In the genomic region with DNA sequence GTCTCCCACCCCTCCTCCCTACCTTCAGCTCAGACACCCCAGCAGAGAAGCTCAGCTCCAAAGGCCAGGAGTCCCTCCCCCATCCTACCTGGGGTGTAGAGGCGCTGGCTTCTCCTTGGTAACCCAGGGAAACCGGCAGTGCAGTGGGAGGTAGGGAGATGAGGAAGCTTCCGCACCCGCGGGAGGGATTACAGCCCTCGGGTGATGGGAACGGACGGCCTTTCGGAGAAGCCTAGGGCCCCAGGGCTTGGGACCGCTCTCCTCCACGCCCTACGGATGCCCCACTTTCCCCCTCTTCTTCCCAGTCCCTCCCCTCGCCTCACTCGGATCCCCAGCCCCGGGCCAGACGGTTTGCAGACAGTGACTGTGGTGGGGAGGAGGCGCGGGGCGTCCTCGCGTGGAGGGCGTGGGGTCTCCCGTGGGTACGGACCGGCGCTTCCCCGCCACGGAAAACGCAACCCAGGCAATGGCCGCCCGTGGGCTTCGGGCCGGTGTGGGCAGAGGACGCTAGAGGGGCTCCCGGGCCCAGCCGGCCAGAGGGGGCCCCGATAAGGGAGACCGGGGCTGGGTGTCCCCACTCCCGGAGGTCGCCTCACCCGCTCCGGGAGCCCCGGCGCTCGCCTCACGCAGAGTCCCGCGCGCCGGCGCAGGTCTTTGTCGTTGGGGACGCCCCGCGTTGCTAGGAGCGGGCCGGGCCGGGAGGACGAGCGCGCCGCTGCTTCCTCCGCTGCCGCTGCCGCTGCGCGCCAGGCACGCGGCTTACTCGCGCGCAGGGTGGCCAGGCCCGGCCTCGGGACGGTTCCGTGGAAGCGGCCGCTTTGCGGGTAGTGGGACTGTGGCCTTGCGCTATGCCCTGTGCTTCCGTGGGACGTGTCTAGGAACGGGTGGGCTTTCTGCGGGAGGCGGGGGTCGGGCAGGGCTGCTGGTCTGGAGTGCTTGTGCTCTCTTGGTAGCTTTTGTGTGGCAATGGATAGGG, we compare ENCODE assay signal across 10 cellular contexts. TPM values are rescaled to one million over a fixed set of nuclear protein-coding genes. Genes with fewer than 3 reads are reported as not detected.
A peak's percentile ranks its signal among the peaks of the same experiment; 100 is the strongest.
DNase-seq lines count a peak whose midpoint lies in the region; ATAC-seq and TF ChIP-seq lines count a peak whose summit lies in the region.
"Had no signal": no experiment of that assay in that cellular context is flagged by ENCODE, and none has a peak within 500 bp of the region (broad histone marks: within the 10 kb centered on the region; RNA-seq: fewer than 3 reads in every experiment).

No MANE protein-coding gene starts in this region.

- POLR2A ChIA-PET in MCF 10A (lab: Yijun Ruan, JAX) = interaction anchor here (2.0 kb wide), 2 partner anchors 12 to 16 kb away, joined by 6 to 7 read pairs; a partner anchor contains a TSS

- no peaks in the 10 kb centered on the region for H3K9me3 Mint-ChIP-seq in MCF 10A (ENCODE audit: unreplicated experiment)

- H3K9ac ChIP-seq in smooth muscle cell (ENCODE audit: low read depth) = no peak overlapping the region
- H3K9ac ChIP-seq: BLaER1 treated with 17β-estradiol and CSF1 and Interleukin-3, amounts not matched to agents 10 nM and 100 nM had no signal

- H3K27ac Mint-ChIP-seq in MCF 10A (ENCODE audit: low read depth, unreplicated experiment) = no peak overlapping the region

- peaks cover 28% of the 10 kb centered on the region for H3K27me3 Mint-ChIP-seq in MCF 10A (ENCODE audit: insufficient read depth, unreplicated experiment)

- H2AFZ ChIP-seq in smooth muscle cell (ENCODE audit: low read depth) = no peak overlapping the region

- no peaks in the 10 kb centered on the region for H3K36me3 ChIP-seq in smooth muscle cell (ENCODE audit: low read depth)

- no peak for TF ChIP-seq CTCF in MCF 10A (IDR thresholded peaks at IDR 0.05; ENCODE audit: unreplicated experiment)
- TF ChIP-seq CTCF in smooth muscle cell (IDR thresholded peaks at IDR 0.05; ENCODE audit: borderline replicate concordance, insufficient read depth, poor library complexity, severe bottlenecking) = no peak

- no peak overlapping the region for H3K27ac ChIP-seq in smooth muscle cell (ENCODE audit: low read depth)
- H3K27ac ChIP-seq: BLaER1 treated with 17β-estradiol and CSF1 and Interleukin-3, amounts not matched to agents 10 nM and 100 nM had no signal

- peak; percentile 3 for DNase-seq in NCI-H1694 treated with DMSO at 0.1 percent for 48 hours (lab: John Stamatoyannopoulos, UW)
- no peak for DNase-seq in NCI-H1694 (lab: John Stamatoyannopoulos, UW)
- peak in 4 of 5 experiments; percentile 18 to 63 (median 24) for DNase-seq in T-helper 2 cell
- DNase-seq in MCF 10A (ENCODE audit: unreplicated experiment) = no peak
- peak; percentile 87 for DNase-seq in iPS-NIHi11 (ENCODE audit: low spot score)
- no peak for DNase-seq in smooth muscle cell (lab: John Stamatoyannopoulos, UW; ENCODE audit: unreplicated experiment)

- peak overlapping the region; percentile 43 for H3K4me3 Mint-ChIP-seq in MCF 10A (ENCODE audit: unreplicated experiment)

- no peaks in the 10 kb centered on the region for H4K20me1 ChIP-seq in smooth muscle cell (ENCODE audit: low read depth)

- ATAC-seq in HG03378 (IDR thresholded peaks at IDR 0.05; ENCODE audit: unreplicated experiment) (no peak), HG02870 (IDR thresholded peaks at IDR 0.05; ENCODE audit: unreplicated experiment) (no peak)

- peaks cover 4% of the 10 kb centered on the region for H3K4me1 ChIP-seq in smooth muscle cell (ENCODE audit: low read depth)

- BruUV-seq in MCF 10A (replicated peaks; lab: Mats Ljungman, UMichigan) = no TSS peak

- peak overlapping the region; percentile 60 for H3K4me3 ChIP-seq in smooth muscle cell
- H3K4me3 ChIP-seq: BLaER1 treated with 17β-estradiol and CSF1 and Interleukin-3, amounts not matched to agents 10 nM and 100 nM had no signal

- peaks cover 4% of the 10 kb centered on the region for H3K4me1 Mint-ChIP-seq in MCF 10A (ENCODE audit: insufficient read depth, unreplicated experiment)

- H3F3A ChIP-seq in smooth muscle cell (ENCODE audit: low read depth) = no peaks in the 10 kb centered on the region

- WGBS in smooth muscle cell (ENCODE audit: low lambda C conversion rate) = 2% methylated on average over 74 of the region's 86 CpGs

- CTCF ChIA-PET in MCF 10A (lab: Yijun Ruan, JAX) = interaction anchor here (0.6 to 1.5 kb wide), 3 partner anchors 14 to 87 kb away, joined by 3 to 5 read pairs (median 4); no protein-coding TSS in a partner anchor

- peak overlapping the region; percentile 92 for H3K4me2 ChIP-seq in smooth muscle cell
- H3K4me2 ChIP-seq: BLaER1 treated with 17β-estradiol and CSF1 and Interleukin-3, amounts not matched to agents 10 nM and 100 nM had no signal

- H3K9me3 ChIP-seq in smooth muscle cell (replicated peaks; ENCODE audit: low read depth) = no peaks in the 10 kb centered on the region
- H3K9me3 ChIP-seq: BLaER1 treated with 17β-estradiol and CSF1 and Interleukin-3, amounts not matched to agents 10 nM and 100 nM had no signal

- peaks cover 29% of the 10 kb centered on the region for H3K36me3 Mint-ChIP-seq in MCF 10A (ENCODE audit: insufficient read depth, unreplicated experiment)

- H3K79me2 ChIP-seq in smooth muscle cell (ENCODE audit: low read depth) = no peaks in the 10 kb centered on the region

- intact Hi-C loops in MCF 10A (cut with micrococcal nuclease) = no loop called here

- H3K27me3 ChIP-seq in smooth muscle cell (ENCODE audit: low read depth) = peaks cover 64% of the 10 kb centered on the region

RNA-seq across cellular contexts. Expression of a gene that starts 15.8 kb away (rescaled TPM):
- total RNA-seq in MCF 10A (2022) (15.5 and 23.2 TPM in 2 replicates), smooth muscle cell (7.5 and 8.6 TPM in 2 replicates)
- 15.1 and 21.5 TPM in 2 replicates for polyA plus RNA-seq in smooth muscle cell

RNA-seq across cellular contexts. Expression of a gene that starts 27.1 kb away (rescaled TPM):
- not detected in 2 replicates for total RNA-seq in MCF 10A (2022)
- total RNA-seq in smooth muscle cell = 0.04 TPM in 1 of 2 replicates, not detected in the other
- polyA plus RNA-seq in smooth muscle cell = not detected in 2 replicates
- total RNA-seq: activated CD8-positive, alpha-beta memory T cell treated with anti-CD3 and anti-CD28 coated beads for 36 hours had no signal

RNA-seq across cellular contexts. Expression of a gene that starts 32.0 kb away (rescaled TPM):
- total RNA-seq in MCF 10A (2022) (6.0 and 8.8 TPM in 2 replicates), smooth muscle cell (7.0 and 11.4 TPM in 2 replicates)
- 11.3 and 12.3 TPM in 2 replicates for polyA plus RNA-seq in smooth muscle cell

RNA-seq across cellular contexts. Expression of a gene that starts 40.0 kb away (rescaled TPM):
- total RNA-seq in MCF 10A (2022) (27.1 and 31.3 TPM in 2 replicates), smooth muscle cell (68.6 and 78.0 TPM in 2 replicates)
- polyA plus RNA-seq in smooth muscle cell = 112 and 117 TPM in 2 replicates

RNA-seq across cellular contexts. Expression of a gene that starts 45.1 kb away (rescaled TPM):
- total RNA-seq in MCF 10A (2022) (not detected in 2 replicates), smooth muscle cell (not detected in 2 replicates)
- polyA plus RNA-seq in smooth muscle cell = not detected in 2 replicates
- total RNA-seq: activated CD8-positive, alpha-beta memory T cell treated with anti-CD3 and anti-CD28 coated beads for 36 hours had no signal

Comparison
In these comparisons a context has a peak if more than half of its experiments do, and no peak if none do; other contexts are left out.
1. DNase-seq: peak in NCI-H1694 treated with DMSO at 0.1 percent for 48 hours (single experiment), T-helper 2 cell (4 of 5) and iPS-NIHi11 (single experiment); none in NCI-H1694 (single experiment), MCF 10A (single experiment) and smooth muscle cell (single experiment).